Comparison of ENCODE assay signal across 9 cellular contexts in genomic region chr5:77209495-77210090, GRCh38. TPM values are rescaled to one million over a fixed set of nuclear protein-coding genes. Genes with fewer than 3 reads are reported as not detected.
DNase-seq lines count a peak whose midpoint lies in the region; ATAC-seq, FAIRE-seq and TF ChIP-seq lines count a peak whose summit lies in the region.
"Had no signal": no experiment of that assay in that cellular context is flagged by ENCODE, and none has a peak within 500 bp of the region (broad histone marks: within the 10 kb centered on the region; RNA-seq: fewer than 3 reads in every experiment).

No MANE protein-coding gene starts in this region.

- peaks cover 0 to 3% (median 0%) of the 10 kb centered on the region in 7 donors for H3K9me3 Mint-ChIP-seq in naive B cell
- no peaks in the 10 kb centered on the region for H3K9me3 Mint-ChIP-seq in type B pancreatic cell

- no peak for TF ChIP-seq CTCF in cardiac muscle cell (IDR thresholded peaks at IDR 0.05; ENCODE audit: low read depth, low read length)
- no peak for TF ChIP-seq CTCF in ascending aorta (IDR thresholded peaks at IDR 0.05)
- TF ChIP-seq CTCF in type B pancreatic cell (conservative IDR thresholded peaks at IDR 0.05): no peak

- peaks cover 16% of the 10 kb centered on the region in 3 donors for H3K4me1 Mint-ChIP-seq in naive B cell
- peaks cover 15% of the 10 kb centered on the region for H3K4me1 Mint-ChIP-seq in type B pancreatic cell (ENCODE audit: unreplicated experiment)

- H3K4me3 Mint-ChIP-seq in naive B cell (peak overlapping the region; percentile 79 to 95 (median 90)), type B pancreatic cell (peak overlapping the region; percentile 90)

- H3K36me3 ChIP-seq in cardiac muscle cell (no peaks in the 10 kb centered on the region), ascending aorta (no peaks in the 10 kb centered on the region)

- H3K27me3 ChIP-seq in cardiac muscle cell (peaks cover 87% of the 10 kb centered on the region), ascending aorta (no peaks in the 10 kb centered on the region)

- H3K4me1 ChIP-seq in cardiac muscle cell (ENCODE audit: low read depth) (no peaks in the 10 kb centered on the region), ascending aorta (peaks cover 0 to 6% of the 10 kb centered on the region in 2 donors)

- peaks cover 39 to 55% (median 52%) of the 10 kb centered on the region in 3 donors for H3K27me3 Mint-ChIP-seq in naive B cell
- H3K27me3 Mint-ChIP-seq in type B pancreatic cell: peaks cover 68% of the 10 kb centered on the region

- H3K27ac ChIP-seq in cardiac muscle cell (no peak overlapping the region), ascending aorta (peak overlapping the region; percentile 30 to 33)

- FAIRE-seq in GM19239 (lab: Jason Lieb, UNC): no peak

- no peak for ATAC-seq in Right ventricle myocardium inferior
- ATAC-seq in naive B cell (ENCODE audit: low read depth in 2 of 2): no peak
- ATAC-seq in GM19035 (IDR thresholded peaks at IDR 0.05; ENCODE audit: unreplicated experiment): no peak

- peaks cover 4 to 8% of the 10 kb centered on the region in 2 donors for H3K36me3 Mint-ChIP-seq in naive B cell
- H3K36me3 Mint-ChIP-seq in type B pancreatic cell: peaks cover 3% of the 10 kb centered on the region

- no peaks in the 10 kb centered on the region for H3K9me3 ChIP-seq in cardiac muscle cell (ENCODE audit: low read depth)
- H3K9me3 ChIP-seq in ascending aorta: no peaks in the 10 kb centered on the region

- H3K27ac Mint-ChIP-seq in naive B cell (no peak overlapping the region), type B pancreatic cell (peak overlapping the region; percentile 89)

- intact Hi-C loops in Right ventricle myocardium inferior (cut with DNase I): loop anchor here (5.0 kb wide), 1 partner anchor 42 kb away; no protein-coding TSS in a partner anchor
- intact Hi-C loops in ascending aorta (cut with DNase I): loop anchor here (2.0 to 10.0 kb wide), 7 partner anchors 29 to 285 kb away; partner anchors contain the start of gene WDR41

- DNase-seq in cardiac muscle cell (ENCODE audit: low read depth in 1 of 2, low spot score in 1 of 2) (no peak), Right ventricle myocardium inferior (ENCODE audit: missing footprints) (no peak), ascending aorta (ENCODE audit: low spot score in 2 of 2) (no peak), naive B cell (no peak), type B pancreatic cell (ENCODE audit: extremely low spot score, unreplicated experiment) (no peak), GM19239 (ENCODE audit: insufficient read length, low spot score) (no peak), SK-N-DZ (ENCODE audit: low spot score) (no peak)
- DNase-seq: NCI-H2171 had no signal

- H3K4me3 ChIP-seq in cardiac muscle cell: peak overlapping the region; percentile 36
- peak overlapping the region; percentile 70 to 90 for H3K4me3 ChIP-seq in ascending aorta

RNA-seq across cellular contexts. Expression of gene PDE8B, which starts 0.9 kb away (rescaled TPM):
- total RNA-seq in cardiac muscle cell (0.83 and 3.3 TPM in 2 replicates), Right ventricle myocardium inferior (1.0 TPM), ascending aorta (28.1 TPM), type B pancreatic cell (ENCODE audit: low replicate concordance) (16.7 and 69.8 TPM in 2 replicates)
- polyA plus RNA-seq in cardiac muscle cell (0.84 and 1.4 TPM in 2 replicates), naive B cell (ENCODE audit: low read depth in 6 of 6) (1 to 10 TPM in 1 of 6 donors, under 1 TPM in 5; 0.05 to 1.2 (median 0.13) TPM)
- polyA plus RNA-seq in SK-N-DZ (2014; cell fraction: cytosol; rRNA removed): 0.09 TPM in 1 of 2 replicates, not detected in the other
- polyA plus RNA-seq in SK-N-DZ (2014; cell fraction: nucleus; rRNA removed): 0.06 and 0.57 TPM in 2 replicates
